Comparison of ENCODE assay signal across 13 cellular contexts in genomic region chr13:82436099-82436585, GRCh38.
DNase-seq lines count a peak whose midpoint lies in the region; ATAC-seq and TF ChIP-seq lines count a peak whose summit lies in the region.
"Had no signal": no experiment of that assay in that cellular context is flagged by ENCODE, and none has a peak within 500 bp of the region (broad histone marks: within the 10 kb centered on the region; RNA-seq: fewer than 3 reads in every experiment).

No MANE protein-coding gene starts in this region.

- no peaks in the 10 kb centered on the region for H3K4me1 ChIP-seq in PC-3 (ENCODE audit: insufficient read depth, low read length)

- no TSS peak for BruUV-seq in PC-3 (replicated peaks; lab: Mats Ljungman, UMichigan)

- POLR2A ChIA-PET in PC-3 (lab: Charles Lee; ENCODE audit: unreplicated experiment): no interaction called here

- H3K9ac ChIP-seq in PC-3 (ENCODE audit: low read length): no peak overlapping the region
- H3K9ac ChIP-seq: GM23248 had no signal

- no peak overlapping the region for H3K27ac ChIP-seq in PC-3 (ENCODE audit: low read length)
- H3K27ac ChIP-seq: GM23248 had no signal

- ATAC-seq in PC-3 (peak; percentile 94), HG02678 (IDR thresholded peaks at IDR 0.05; ENCODE audit: unreplicated experiment) (no peak)

- H3K9me3 ChIP-seq in PC-3 (ENCODE audit: low read length): no peaks in the 10 kb centered on the region

- no peaks in the 10 kb centered on the region for H3K27me3 ChIP-seq in PC-3 (ENCODE audit: low read length)

- CTCF ChIA-PET in PC-3 (lab: Charles Lee): no interaction called here

- no peak overlapping the region for H2AFZ ChIP-seq in PC-3 (ENCODE audit: low read length)
- H2AFZ ChIP-seq: GM23248 had no signal

- intact Hi-C loops in PC-3 (cut with micrococcal nuclease): loop anchor here (1.0 kb wide), 1 partner anchor 191 kb away; no protein-coding TSS in a partner anchor

- H3K4me2 ChIP-seq in PC-3 (ENCODE audit: low read length): no peak overlapping the region

- no peak for TF ChIP-seq CTCF in PC-3 (conservative IDR thresholded peaks at IDR 0.05; ENCODE audit: low read depth, low read length)

- H3K36me3 ChIP-seq in PC-3 (ENCODE audit: low read depth, low read length): no peaks in the 10 kb centered on the region

- DNase-seq in COR-L47 (lab: John Stamatoyannopoulos, UW): peak; percentile 16
- peak; percentile 4 for DNase-seq in HuH-7 (ENCODE audit: low spot score)
- peak; percentile 91 for DNase-seq in NCI-H526 treated with DMSO at 0.1 percent for 48 hours (lab: John Stamatoyannopoulos, UW)
- DNase-seq in PC-3: peak; percentile 46
- no peak for DNase-seq in stimulated activated CD4-positive, alpha-beta T cell treated with anti-CD3 and anti-CD28 coated beads, Interleukin-4, amount 100 ng/mL, for 24 hours
- DNase-seq: C1 segment of cervical spinal cord; CD4-positive, alpha-beta memory T cell; DMS 273 treated with DMSO at 0.1 percent for 48 hours; DND-41; GM23248; H7; HCEC 1CT had no signal

- no peak overlapping the region for H3K4me3 ChIP-seq in PC-3 (ENCODE audit: low read length)
- H3K4me3 ChIP-seq: GM23248 had no signal

- H4K20me1 ChIP-seq in PC-3 (ENCODE audit: low read length): no peaks in the 10 kb centered on the region

- H3K9me2 ChIP-seq in PC-3 (replicated peaks; ENCODE audit: low read length): no peaks in the 10 kb centered on the region

- no peaks in the 10 kb centered on the region for H3K79me2 ChIP-seq in PC-3 (ENCODE audit: low read length)

- H3F3A ChIP-seq in PC-3 (ENCODE audit: low read length, unreplicated experiment): no peaks in the 10 kb centered on the region
